Comparison of ENCODE assay signal across 19 cellular contexts in genomic region chr11:126423154-126423553, GRCh38.
"Had no signal": no experiment of that assay in that cellular context is flagged by ENCODE, and none has a peak within 500 bp of the region (broad histone marks: within the 10 kb centered on the region; RNA-seq: fewer than 3 reads in every experiment).

No MANE protein-coding gene starts in this region.

- H3K9me3 ChIP-seq: prostate gland, right lobe of liver, thoracic aorta had no signal

- DNase-seq: activated CD4-positive, alpha-beta T cell treated with anti-CD3 and anti-CD28 coated beads for 48 hours; activated CD4-positive, CD25-positive, alpha-beta regulatory T cell; activated CD8-positive, alpha-beta T cell treated with anti-CD3 and anti-CD28 coated beads for 36 hours; activated naive CD4-positive, alpha-beta T cell treated with Interleukin-2 at 50 U/mL for 16 hours; activated naive CD8-positive, alpha-beta T cell treated with anti-CD3 and anti-CD28 coated beads, Interleukin-2, amount 10 ng/mL, durations not matched to agents 7 days and 5 days; activated T-cell treated with anti-CD3 and anti-CD28 coated beads, Interleukin-2, amount 50 U/mL, for 1 hour; central memory CD4-positive, alpha-beta T cell; foreskin keratinocyte; midbrain; naive B cell; right lobe of liver; stimulated activated CD4-positive, alpha-beta T cell treated with anti-CD3 and anti-CD28 coated beads, Interleukin-4, amount 100 ng/mL, for 4 hours; T-helper 2 cell had no signal

- H3K36me3 ChIP-seq: prostate gland, right lobe of liver, thoracic aorta had no signal

- H3K27ac ChIP-seq: coronary artery, foreskin keratinocyte, hepatocyte, prostate gland, right lobe of liver, thoracic aorta had no signal

- H3K4me3 ChIP-seq: coronary artery, hepatocyte, prostate gland, right lobe of liver, smooth muscle cell, thoracic aorta had no signal

- ATAC-seq: activated CD8-positive, alpha-beta T cell treated with anti-CD3 and anti-CD28 coated beads for 36 hours; activated T-helper 17 cell treated with anti-CD3 and anti-CD28 coated beads, Interleukin-2, amount 50 U/mL, for 72 hours; foreskin keratinocyte had no signal

- H3K4me1 ChIP-seq: foreskin keratinocyte, prostate gland, right lobe of liver had no signal

- H3K27me3 ChIP-seq: foreskin keratinocyte, hepatocyte, right lobe of liver had no signal
